Comparison of ENCODE assay signal across 10 cellular contexts in genomic region chr16:30041841-30042240, GRCh38. TPM values are rescaled to one million over a fixed set of nuclear protein-coding genes. Genes with fewer than 3 reads are reported as not detected.
A peak's percentile ranks its signal among the peaks of the same experiment; 100 is the strongest.
DNase-seq lines count a peak whose midpoint lies in the region; ATAC-seq, FAIRE-seq and TF ChIP-seq lines count a peak whose summit lies in the region.
"Had no signal": no experiment of that assay in that cellular context is flagged by ENCODE, and none has a peak within 500 bp of the region (broad histone marks: within the 10 kb centered on the region; RNA-seq: fewer than 3 reads in every experiment).

No MANE protein-coding gene starts in this region.

- no peaks in the 10 kb centered on the region for H3K79me2 ChIP-seq in H1 (ENCODE audit: control insufficient read depth in 1 of 2, insufficient read depth in 2 of 2, low read length in 2 of 2)

- no peak overlapping the region for H2BK20ac ChIP-seq in H1 (ENCODE audit: low read length)

- no peak for FAIRE-seq in H1 (lab: Jason Lieb, UNC)

- H3K4me3 ChIP-seq in H1 (ENCODE audit: extremely low read depth in 1 of 4, insufficient read depth in 2 of 4, low read depth in 3 of 4, low read length in 4 of 4): no peak overlapping the region

- H2BK120ac ChIP-seq in H1 (replicated peaks; ENCODE audit: low read depth, low read length): no peak overlapping the region

- no peak overlapping the region for H3K14ac ChIP-seq in H1 (ENCODE audit: insufficient read length)

- no peaks in the 10 kb centered on the region for H3K36me3 ChIP-seq in H1 (ENCODE audit: control insufficient read depth in 2 of 4, insufficient read depth in 4 of 4, low read length in 3 of 4)

- H3K9ac ChIP-seq in H1 (replicated peaks in 1 of 4; ENCODE audit: extremely low read depth in 1 of 4, low read depth in 3 of 4, low read length in 3 of 4): no peak overlapping the region

- H3K4me3 Mint-ChIP-seq in progenitor cell of endocrine pancreas (ENCODE audit: low read depth): no peak overlapping the region
- H3K4me3 Mint-ChIP-seq in activated T-cell treated with anti-CD3 and anti-CD28 coated beads, Interleukin-2, amount 50 U/mL, for 4 hours: no peak overlapping the region
- H3K4me3 Mint-ChIP-seq in T-helper 2 cell treated with Interferon-gamma antibody and Interleukin-4, amounts not matched to agents 5 μg/mL and 100 μg/mL, for 36 hours: no peak overlapping the region

- no peak overlapping the region for H3K4ac ChIP-seq in H1 (replicated peaks; ENCODE audit: insufficient read length, low read depth, low read length)

- H2BK12ac ChIP-seq in H1 (ENCODE audit: low read depth, low read length): no peak overlapping the region

- H3K23me2 ChIP-seq in H1 (ENCODE audit: low read depth, low read length): peaks cover 6% of the 10 kb centered on the region; the same call in 1 of the 2 replicates

- H3K9me3 ChIP-seq in H1 (ENCODE audit: insufficient read depth in 2 of 2, low read depth in 1 of 2, low read length in 1 of 2): no peaks in the 10 kb centered on the region

- no peak for TF ChIP-seq POLR2A in H1 (IDR thresholded peaks at IDR 0.05; ENCODE audit: control extremely low read depth in 1 of 2, low read depth in 2 of 2, low read length in 2 of 2)

- no peaks in the 10 kb centered on the region for H3K4me1 ChIP-seq in H1 (replicated peaks in 1 of 4; ENCODE audit: control insufficient read depth in 3 of 4, insufficient read depth in 4 of 4, low read length in 3 of 4)

- no peak overlapping the region for H4K91ac ChIP-seq in H1 (replicated peaks; ENCODE audit: insufficient read length, low read length)

- H3K4me2 ChIP-seq in H1 (ENCODE audit: insufficient read depth in 1 of 2, low read depth in 2 of 2, low read length in 2 of 2): no peak overlapping the region

- no peaks in the 10 kb centered on the region for H3K9me3 Mint-ChIP-seq in progenitor cell of endocrine pancreas (ENCODE audit: low read depth)
- H3K9me3 Mint-ChIP-seq in activated T-cell treated with anti-CD3 and anti-CD28 coated beads, Interleukin-2, amount 50 U/mL, for 4 hours: no peaks in the 10 kb centered on the region
- no peaks in the 10 kb centered on the region for H3K9me3 Mint-ChIP-seq in T-helper 2 cell treated with Interferon-gamma antibody and Interleukin-4, amounts not matched to agents 5 μg/mL and 100 μg/mL, for 36 hours

- no peak overlapping the region for H3K18ac ChIP-seq in H1 (ENCODE audit: extremely low read depth, low read length)

- CTCF ChIA-PET in H1 (lab: Charles Lee; ENCODE audit: partially characterized antibody): interaction anchor here (0.5 to 3.7 kb wide), 12 partner anchors 10 to 193 kb away, joined by 3 to 25 read pairs (median 3); partner anchors contain the start of genes TBX6 and TLCD3B

- no peak overlapping the region for H3K27ac Mint-ChIP-seq in progenitor cell of endocrine pancreas
- H3K27ac Mint-ChIP-seq in T-helper 2 cell treated with Interferon-gamma antibody and Interleukin-4, amounts not matched to agents 5 μg/mL and 100 μg/mL, for 36 hours: no peak overlapping the region

- H3K27ac ChIP-seq in H1 (ENCODE audit: low read depth, low read length): no peak overlapping the region

- WGBS in H1 (ENCODE audit: extremely low coverage in 1 of 2, insufficient coverage in 1 of 2, insufficient read length in 1 of 2, insufficient replicate concordance in 2 of 2, low coverage in 1 of 2, low lambda C conversion rate in 2 of 2, missing lambda C conversion rate in 1 of 2), 2 experiments: 49% methylated on average over 5 of the region's 5 CpGs; no CpG with 5 or more reads in 1 of the 2 experiments

- H2AFZ ChIP-seq in H1 (ENCODE audit: low read length): no peak overlapping the region

- no peak overlapping the region for H4K5ac ChIP-seq in H1 (ENCODE audit: insufficient read length, low read depth, low read length)

- H4K8ac ChIP-seq in H1 (ENCODE audit: extremely low read depth, insufficient read depth, low read length): no peak overlapping the region

- no peak overlapping the region for H3K23ac ChIP-seq in H1 (ENCODE audit: insufficient read length)

- no peak overlapping the region for H2BK15ac ChIP-seq in H1 (ENCODE audit: low read length)

- peaks cover 0 to 5% of the 10 kb centered on the region in 2 experiments for H4K20me1 ChIP-seq in H1 (replicated peaks in 1 of 2; ENCODE audit: control insufficient read depth in 1 of 2, insufficient read depth in 2 of 2, low read length in 2 of 2)

- DNase-seq in DMS53 (lab: John Stamatoyannopoulos, UW): peak; percentile 33
- DNase-seq in DMS53 treated with DMSO at 0.1 percent for 48 hours (lab: John Stamatoyannopoulos, UW; ENCODE audit: unreplicated experiment): no peak
- peak; percentile 10 for DNase-seq in NCI-H1694 treated with DMSO at 0.1 percent for 48 hours (lab: John Stamatoyannopoulos, UW)
- DNase-seq in H1 (ENCODE audit: low read depth in 1 of 2, low spot score in 2 of 2): no peak
- no peak for DNase-seq in progenitor cell of endocrine pancreas (ENCODE audit: low spot score, unreplicated experiment)
- DNase-seq in activated T-cell treated with anti-CD3 and anti-CD28 coated beads, Interleukin-2, amount 50 U/mL, for 4 hours: no peak
- DNase-seq in T-helper 2 cell treated with Interferon-gamma antibody and Interleukin-4, amounts not matched to agents 5 μg/mL and 100 μg/mL, for 36 hours (ENCODE audit: low spot score): no peak
- DNase-seq: islet precursor cell had no signal

- H3K79me1 ChIP-seq in H1 (ENCODE audit: low read depth, low read length): peaks cover 3% of the 10 kb centered on the region; the same call in 1 of the 2 replicates

- H3K36me3 Mint-ChIP-seq in progenitor cell of endocrine pancreas (ENCODE audit: insufficient read depth): no peaks in the 10 kb centered on the region
- no peaks in the 10 kb centered on the region for H3K36me3 Mint-ChIP-seq in activated T-cell treated with anti-CD3 and anti-CD28 coated beads, Interleukin-2, amount 50 U/mL, for 4 hours (ENCODE audit: insufficient read depth)
- H3K36me3 Mint-ChIP-seq in T-helper 2 cell treated with Interferon-gamma antibody and Interleukin-4, amounts not matched to agents 5 μg/mL and 100 μg/mL, for 36 hours (ENCODE audit: low read depth): no peaks in the 10 kb centered on the region

- H2BK5ac ChIP-seq in H1 (ENCODE audit: low read depth, low read length): no peak overlapping the region

- peak; percentile 10 to 36; a peak in 2 of 4 replicates for TF ChIP-seq RAD21 in H1 (IDR thresholded peaks at IDR 0.05 in 1 of 2, conservative IDR thresholded peaks at IDR 0.05 in 1 of 2; ENCODE audit: low read depth in 2 of 2, low read length in 2 of 2)

- peaks cover 1% of the 10 kb centered on the region for H3K4me1 Mint-ChIP-seq in progenitor cell of endocrine pancreas (ENCODE audit: low read depth)
- no peaks in the 10 kb centered on the region for H3K4me1 Mint-ChIP-seq in activated T-cell treated with anti-CD3 and anti-CD28 coated beads, Interleukin-2, amount 50 U/mL, for 4 hours (ENCODE audit: low read depth)
- H3K4me1 Mint-ChIP-seq in T-helper 2 cell treated with Interferon-gamma antibody and Interleukin-4, amounts not matched to agents 5 μg/mL and 100 μg/mL, for 36 hours (ENCODE audit: low read depth): peaks cover 2% of the 10 kb centered on the region

- peaks cover 0 to 6% (median 1%) of the 10 kb centered on the region in 4 experiments; a peak in 3 of 7 replicates for H3K27me3 ChIP-seq in H1 (replicated peaks in 1 of 4; ENCODE audit: control insufficient read depth in 3 of 4, extremely low read depth in 1 of 4, insufficient read depth in 3 of 4, low read length in 3 of 4)

- no peak overlapping the region for H2AK5ac ChIP-seq in H1 (ENCODE audit: low read depth, low read length)

- POLR2A ChIA-PET in H1 (lab: Charles Lee; ENCODE audit: partially characterized antibody): no interaction called here

- H3K56ac ChIP-seq in H1 (replicated peaks; ENCODE audit: insufficient read length, low read depth, low read length): no peak overlapping the region

- TF ChIP-seq EP300 in H1 (IDR thresholded peaks at IDR 0.05; ENCODE audit: borderline replicate concordance in 1 of 2, low read depth in 2 of 2, low read length in 2 of 2): no peak

- peaks cover 18% of the 10 kb centered on the region for H3K27me3 Mint-ChIP-seq in progenitor cell of endocrine pancreas
- H3K27me3 Mint-ChIP-seq in activated T-cell treated with anti-CD3 and anti-CD28 coated beads, Interleukin-2, amount 50 U/mL, for 4 hours (ENCODE audit: low read depth): peaks cover 2% of the 10 kb centered on the region
- H3K27me3 Mint-ChIP-seq in T-helper 2 cell treated with Interferon-gamma antibody and Interleukin-4, amounts not matched to agents 5 μg/mL and 100 μg/mL, for 36 hours (ENCODE audit: low read depth): peaks cover 17% of the 10 kb centered on the region

- no peak for ATAC-seq in activated T-cell treated with anti-CD3 and anti-CD28 coated beads, Interleukin-2, amount 50 U/mL, for 4 hours
- no peak for ATAC-seq in GM19351 (IDR thresholded peaks at IDR 0.05; ENCODE audit: unreplicated experiment)

- TF ChIP-seq CTCF in H1 (IDR thresholded peaks at IDR 0.05; ENCODE audit: control extremely low read depth in 1 of 3, insufficient read depth in 1 of 3, low read depth in 1 of 3, low read length in 3 of 3) (peak in 2 of 3 experiments; percentile 1 to 41; a peak in 2 of 4 replicates), progenitor cell of endocrine pancreas (IDR thresholded peaks at IDR 0.05; ENCODE audit: unreplicated experiment) (peak; percentile 49)

RNA-seq across cellular contexts. Expression of gene TLCD3B, which starts 10.8 kb away (rescaled TPM):
- total RNA-seq in H1 (2021; fragmentation: NEBNext Ultra II Directional; extraction: Animal tissue kit (Norgen Biotek cat#: 25700)): 26.9 and 27.8 TPM in 2 replicates
- polyA plus RNA-seq in H1 (2011; rRNA removed): 15.2 and 23.0 TPM in 2 replicates
- polyA plus RNA-seq in H1 (2011; cell fraction: cytosol; rRNA removed): 10.8 TPM
- polyA plus RNA-seq in H1 (2011; cell fraction: nucleus; rRNA removed): 27.6 TPM
- polyA plus RNA-seq in H1 (2012, experiment 1 of 2): 22.8 to 38.2 TPM (median 34.6 TPM) in 4 replicates
- polyA plus RNA-seq in H1 (2012, experiment 2 of 2): 27.3 TPM
- polyA plus RNA-seq in H1 (2013, experiment 1 of 2): 20.8 TPM
- 21.9 TPM for polyA plus RNA-seq in H1 (2013, experiment 2 of 2)
- 12.2 and 15.3 TPM in 2 replicates for polyA minus RNA-seq in H1 (2011; rRNA and poly(A)+ RNA removed)
- 26.3 TPM for polyA minus RNA-seq in H1 (2011; cell fraction: cytosol; rRNA and poly(A)+ RNA removed)
- 7.4 TPM for polyA minus RNA-seq in H1 (2011; cell fraction: nucleus; rRNA and poly(A)+ RNA removed)
- total RNA-seq in progenitor cell of endocrine pancreas: 1.5 and 1.7 TPM in 2 replicates
- total RNA-seq in activated T-cell treated with anti-CD3 and anti-CD28 coated beads, Interleukin-2, amount 50 U/mL, for 4 hours: under 1 TPM; 0.22 to 0.33 (median 0.32) TPM

RNA-seq across cellular contexts. Expression of gene C16orf92, which starts 18.8 kb away (rescaled TPM):
- total RNA-seq in H1 (2021; fragmentation: NEBNext Ultra II Directional; extraction: Animal tissue kit (Norgen Biotek cat#: 25700)): not detected in 2 replicates
- polyA plus RNA-seq in H1 (2011; rRNA removed): not detected in 2 replicates
- not detected for polyA plus RNA-seq in H1 (2011; cell fraction: cytosol; rRNA removed)
- not detected for polyA plus RNA-seq in H1 (2011; cell fraction: nucleus; rRNA removed)
- polyA plus RNA-seq in H1 (2012, experiment 1 of 2): 0.42 to 1.2 TPM (median 0.98 TPM) in 3 of 4 replicates, not detected in the other
- not detected for polyA plus RNA-seq in H1 (2012, experiment 2 of 2)
- polyA plus RNA-seq in H1 (2013, experiment 1 of 2): not detected
- polyA plus RNA-seq in H1 (2013, experiment 2 of 2): not detected
- not detected in 2 replicates for polyA minus RNA-seq in H1 (2011; rRNA and poly(A)+ RNA removed)
- polyA minus RNA-seq in H1 (2011; cell fraction: cytosol; rRNA and poly(A)+ RNA removed): not detected
- not detected for polyA minus RNA-seq in H1 (2011; cell fraction: nucleus; rRNA and poly(A)+ RNA removed)
- not detected in 2 replicates for total RNA-seq in progenitor cell of endocrine pancreas
- not detected for total RNA-seq in activated T-cell treated with anti-CD3 and anti-CD28 coated beads, Interleukin-2, amount 50 U/mL, for 4 hours
- total RNA-seq: NCI-H460 had no signal

RNA-seq across cellular contexts. Expression of gene ALDOA, which starts 23.7 kb away (rescaled TPM):
- 1,083 and 1,146 TPM in 2 replicates for total RNA-seq in H1 (2021; fragmentation: NEBNext Ultra II Directional; extraction: Animal tissue kit (Norgen Biotek cat#: 25700))
- 1,072 and 1,397 TPM in 2 replicates for polyA plus RNA-seq in H1 (2011; rRNA removed)
- polyA plus RNA-seq in H1 (2011; cell fraction: cytosol; rRNA removed): 884 TPM
- polyA plus RNA-seq in H1 (2011; cell fraction: nucleus; rRNA removed): 1,022 TPM
- polyA plus RNA-seq in H1 (2012, experiment 1 of 2): 986 to 1,460 TPM (median 1,381 TPM) in 4 replicates
- 2,176 TPM for polyA plus RNA-seq in H1 (2012, experiment 2 of 2)
- polyA plus RNA-seq in H1 (2013, experiment 1 of 2): 777 TPM
- polyA plus RNA-seq in H1 (2013, experiment 2 of 2): 779 TPM
- 753 and 900 TPM in 2 replicates for polyA minus RNA-seq in H1 (2011; rRNA and poly(A)+ RNA removed)
- polyA minus RNA-seq in H1 (2011; cell fraction: cytosol; rRNA and poly(A)+ RNA removed): 734 TPM
- polyA minus RNA-seq in H1 (2011; cell fraction: nucleus; rRNA and poly(A)+ RNA removed): 382 TPM
- total RNA-seq in progenitor cell of endocrine pancreas: 273 and 283 TPM in 2 replicates
- total RNA-seq in activated T-cell treated with anti-CD3 and anti-CD28 coated beads, Interleukin-2, amount 50 U/mL, for 4 hours: 1,000 to 10,000 TPM; 2,101 to 2,362 (median 2,220) TPM

RNA-seq across cellular contexts. Expression of gene DOC2A, which starts 31.0 kb away (rescaled TPM):
- 10.3 and 13.9 TPM in 2 replicates for total RNA-seq in H1 (2021; fragmentation: NEBNext Ultra II Directional; extraction: Animal tissue kit (Norgen Biotek cat#: 25700))
- polyA plus RNA-seq in H1 (2011; rRNA removed): 20.7 and 34.2 TPM in 2 replicates
- 30.1 TPM for polyA plus RNA-seq in H1 (2011; cell fraction: cytosol; rRNA removed)
- 96.3 TPM for polyA plus RNA-seq in H1 (2011; cell fraction: nucleus; rRNA removed)
- 10.0 to 14.2 TPM (median 11.8 TPM) in 4 replicates for polyA plus RNA-seq in H1 (2012, experiment 1 of 2)
- polyA plus RNA-seq in H1 (2012, experiment 2 of 2): 7.4 TPM
- 10.4 TPM for polyA plus RNA-seq in H1 (2013, experiment 1 of 2)
- 9.1 TPM for polyA plus RNA-seq in H1 (2013, experiment 2 of 2)
- 4.7 and 9.9 TPM in 2 replicates for polyA minus RNA-seq in H1 (2011; rRNA and poly(A)+ RNA removed)
- 13.5 TPM for polyA minus RNA-seq in H1 (2011; cell fraction: cytosol; rRNA and poly(A)+ RNA removed)
- polyA minus RNA-seq in H1 (2011; cell fraction: nucleus; rRNA and poly(A)+ RNA removed): 10.6 TPM
- total RNA-seq in progenitor cell of endocrine pancreas: 4.4 and 5.0 TPM in 2 replicates
- total RNA-seq in activated T-cell treated with anti-CD3 and anti-CD28 coated beads, Interleukin-2, amount 50 U/mL, for 4 hours: 1 to 10 TPM in 2 of 3 donors, under 1 TPM in 1; 0.49 to 2.5 (median 1.1) TPM

RNA-seq across cellular contexts. Expression of gene PPP4C, which starts 34.0 kb away (rescaled TPM):
- total RNA-seq in H1 (2021; fragmentation: NEBNext Ultra II Directional; extraction: Animal tissue kit (Norgen Biotek cat#: 25700)): 148 TPM in 2 replicates
- polyA plus RNA-seq in H1 (2011; rRNA removed): 298 and 355 TPM in 2 replicates
- 266 TPM for polyA plus RNA-seq in H1 (2011; cell fraction: cytosol; rRNA removed)
- polyA plus RNA-seq in H1 (2011; cell fraction: nucleus; rRNA removed): 241 TPM
- polyA plus RNA-seq in H1 (2012, experiment 1 of 2): 134 to 209 TPM (median 190 TPM) in 4 replicates
- polyA plus RNA-seq in H1 (2012, experiment 2 of 2): 229 TPM
- polyA plus RNA-seq in H1 (2013, experiment 1 of 2): 96.9 TPM
- 101 TPM for polyA plus RNA-seq in H1 (2013, experiment 2 of 2)
- polyA minus RNA-seq in H1 (2011; rRNA and poly(A)+ RNA removed): 329 and 355 TPM in 2 replicates
- 125 TPM for polyA minus RNA-seq in H1 (2011; cell fraction: cytosol; rRNA and poly(A)+ RNA removed)
- 62.4 TPM for polyA minus RNA-seq in H1 (2011; cell fraction: nucleus; rRNA and poly(A)+ RNA removed)
- total RNA-seq in progenitor cell of endocrine pancreas: 142 and 144 TPM in 2 replicates
- 100 to 1,000 TPM; 147 to 164 (median 152) TPM for total RNA-seq in activated T-cell treated with anti-CD3 and anti-CD28 coated beads, Interleukin-2, amount 50 U/mL, for 4 hours

Comparison
In these comparisons a context has a peak if more than half of its experiments do, and no peak if none do; other contexts are left out.
1. DNase-seq: peak in DMS53 (single experiment) and NCI-H1694 treated with DMSO at 0.1 percent for 48 hours (single experiment); none in DMS53 treated with DMSO at 0.1 percent for 48 hours (single experiment), H1 (0 of 2), progenitor cell of endocrine pancreas (single experiment), activated T-cell treated with anti-CD3 and anti-CD28 coated beads, Interleukin-2, amount 50 U/mL, for 4 hours (single experiment) and T-helper 2 cell treated with Interferon-gamma antibody and Interleukin-4, amounts not matched to agents 5 μg/mL and 100 μg/mL, for 36 hours (single experiment).
2. RNA of gene TLCD3B, which starts 10.8 kb away (total RNA-seq): 26.9 to 27.8 TPM in H1; 1.5 to 1.7 TPM in progenitor cell of endocrine pancreas and 0.22 to 0.33 TPM in activated T-cell treated with anti-CD3 and anti-CD28 coated beads, Interleukin-2, amount 50 U/mL, for 4 hours; every median in the first group is over 10 times any median in the second.